In the genomic region with DNA sequence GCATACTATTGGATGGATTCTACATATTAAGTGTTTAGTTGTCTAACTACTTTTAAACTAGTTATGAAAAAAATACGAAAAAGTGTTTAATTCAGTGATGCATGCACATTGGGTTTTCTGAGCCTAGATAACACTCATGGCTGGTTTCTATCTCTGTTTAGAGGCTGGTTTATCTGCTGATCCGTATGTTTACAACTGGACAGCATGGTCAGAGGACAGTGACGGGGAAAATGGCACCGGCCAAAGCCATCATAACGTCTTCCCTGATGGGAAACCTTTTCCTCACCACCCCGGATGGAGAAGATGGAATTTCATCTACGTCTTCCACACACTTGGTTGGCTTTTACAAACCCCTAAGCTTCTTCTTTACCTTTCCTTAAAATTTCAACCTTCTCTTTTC, we compare ENCODE assay signal across 7 cellular contexts.
"Had no signal": no experiment of that assay in that cellular context is flagged by ENCODE, and none has a peak within 500 bp of the region (broad histone marks: within the 10 kb centered on the region; RNA-seq: fewer than 3 reads in every experiment).

No MANE protein-coding gene starts in this region.

- H3K4me3 ChIP-seq: GM12878 had no signal

- FAIRE-seq: GM12878, GM12891, GM12892, GM18507, GM19239 had no signal

- ATAC-seq: GM12878 had no signal

- DNase-seq: GDM1, GF-D8 had no signal
